8 cellular contexts compared by ENCODE assay signal in genomic region chr4:140095694-140096482, GRCh38. TPM values are rescaled to one million over a fixed set of nuclear protein-coding genes. Genes with fewer than 3 reads are reported as not detected.
DNase-seq lines count a peak whose midpoint lies in the region; ATAC-seq, FAIRE-seq and TF ChIP-seq lines count a peak whose summit lies in the region.

No MANE protein-coding gene starts in this region.

- POLR2A ChIA-PET in GM12878 (lab: Charles Lee), result no interaction called here

- H3K79me2 ChIP-seq in GM12878 (ENCODE audit: control insufficient read depth, insufficient read depth, low read length), result no peaks in the 10 kb centered on the region

- H3K27ac ChIP-seq in GM12878 (ENCODE audit: control insufficient read depth, insufficient read depth) (no peak overlapping the region), layer of hippocampus (ENCODE audit: low read depth, low read length) (peak overlapping the region; percentile 63)

- SMC1A ChIA-PET in GM12878 (lab: Charles Lee; ENCODE audit: uncharacterized antibody, unreplicated experiment), result no interaction called here

- no peak overlapping the region for H3K9ac ChIP-seq in GM12878 (ENCODE audit: control insufficient read depth, insufficient read depth, low read length)

- peak; percentile 93 for DNase-seq in A172 (ENCODE audit: low spot score)
- peak; percentile 20 for DNase-seq in T-helper 9 cell
- DNase-seq in GM12878 (ENCODE audit: low read depth, low spot score), result no peak
- DNase-seq in stimulated activated CD4-positive, alpha-beta T cell treated with anti-CD3 and anti-CD28 coated beads, TNF-alpha, amount 100 ng/mL, for 24 hours (ENCODE audit: low read depth in 3 of 3), result peak; percentile 46 to 70 (median 63)
- no peak for DNase-seq in H54 (ENCODE audit: insufficient read length, low spot score)
- no peak for DNase-seq in GM10266 (ENCODE audit: extremely low spot score)

- ATAC-seq in HG02938 (IDR thresholded peaks at IDR 0.05; ENCODE audit: unreplicated experiment) (peak; percentile 65), GM12878 (peak; percentile 68)

- H4K20me1 ChIP-seq in GM12878 (ENCODE audit: control insufficient read depth, insufficient read depth), result no peaks in the 10 kb centered on the region

- in situ Hi-C loops in GM12878 (cut with MboI), result no loop called here

- TF ChIP-seq RAD21 in GM12878 (IDR thresholded peaks at IDR 0.05; ENCODE audit: insufficient read depth, low read depth, low read length), result no peak

- no peak overlapping the region for H2AFZ ChIP-seq in GM12878 (ENCODE audit: control insufficient read depth, low read depth, low read length)

- 31% methylated on average over 9 of the region's 9 CpGs for WGBS in GM12878 (ENCODE audit: insufficient coverage, insufficient replicate concordance, low lambda C conversion rate, missing lambda C conversion rate)

- no TSS peak for BruUV-seq in GM12878 (replicated peaks; lab: Mats Ljungman, UMichigan)

- FAIRE-seq in GM12878 (lab: Jason Lieb, UNC), result peak; percentile 7
- FAIRE-seq in H54 (lab: Jason Lieb, UNC), result no peak

- no peak for TF ChIP-seq EP300 in GM12878 (IDR thresholded peaks at IDR 0.05; ENCODE audit: borderline replicate concordance in 1 of 2, control insufficient read depth in 1 of 2, low read depth in 2 of 2, low read length in 2 of 2)

- TF ChIP-seq CTCF in GM12878 (IDR thresholded peaks at IDR 0.05 in 2 of 3, conservative IDR thresholded peaks at IDR 0.05 in 1 of 3; ENCODE audit: control insufficient read depth in 2 of 3, extremely low read depth in 1 of 3, insufficient read depth in 1 of 3, low read depth in 3 of 3, low read length in 3 of 3) (no peak), GM10266 (IDR thresholded peaks at IDR 0.05; ENCODE audit: control insufficient read depth, insufficient read depth, low read depth, missing control alignments) (no peak)

- peaks cover 3% of the 10 kb centered on the region; the same call in 2 of the 3 replicates for H3K9me3 ChIP-seq in GM12878 (replicated peaks; ENCODE audit: control insufficient read depth, insufficient read depth, low read length)

- no peaks in the 10 kb centered on the region for H3K4me1 ChIP-seq in GM12878 (ENCODE audit: control insufficient read depth, insufficient read depth, low read length)

- RAD21 ChIA-PET in GM12878 (lab: Charles Lee; ENCODE audit: unreplicated experiment), result interaction anchor here (0.5 kb wide), 1 partner anchor 438 kb away, joined by 3 read pairs; no protein-coding TSS in a partner anchor

- intact Hi-C loops in GM12878 (cut with micrococcal nuclease; ENCODE audit: unreplicated experiment), result no loop called here

- H3K4me2 ChIP-seq in GM12878 (ENCODE audit: control insufficient read depth, insufficient read depth), result no peak overlapping the region

- CTCF ChIA-PET in GM12878 (lab: Yijun Ruan, JAX), result no interaction called here

- no peaks in the 10 kb centered on the region for H3K36me3 ChIP-seq in GM12878 (ENCODE audit: control insufficient read depth in 2 of 2, insufficient read depth in 2 of 2, low read length in 1 of 2)

- H3K4me3 ChIP-seq in GM12878, result no peak overlapping the region

- no peak for TF ChIP-seq POLR2A in GM12878 (IDR thresholded peaks at IDR 0.05; ENCODE audit: low read depth, low read length)
- no peak for TF ChIP-seq POLR2A in H54 (IDR thresholded peaks at IDR 0.05; ENCODE audit: low read depth, low read length)

- H3K27me3 ChIP-seq in GM12878 (replicated peaks in 1 of 2; ENCODE audit: control insufficient read depth in 2 of 2, insufficient read depth in 2 of 2, low read length in 1 of 2) (peaks cover 0 to 15% of the 10 kb centered on the region in 2 experiments; a peak in 2 of 4 replicates), layer of hippocampus (ENCODE audit: control insufficient read depth, insufficient read depth, low read length) (no peaks in the 10 kb centered on the region)

TF ChIP-seq in GM12878, 131 proteins besides CTCF, POLR2A, EP300 and RAD21 (continues in another document):
- TF ChIP-seq CEBPB (IDR thresholded peaks at IDR 0.05; ENCODE audit: borderline replicate concordance in 1 of 2, low read depth in 2 of 2, low read length in 2 of 2), result no peak
- TF ChIP-seq CUX1 (IDR thresholded peaks at IDR 0.05; ENCODE audit: insufficient replicate concordance, low read depth, low read length), result no peak
- TF ChIP-seq CREM (IDR thresholded peaks at IDR 0.05; ENCODE audit: low read depth), result 0 out of 2 replicates have a peak, but pooled peaks have one; percentile 14
- no peak for TF ChIP-seq PRDM15 (CRISPR knock-in tag; IDR thresholded peaks at IDR 0.05)

RNA-seq across cellular contexts. Expression of gene MAML3, which starts 58.1 kb away (rescaled TPM):
- 0.07 and 0.14 TPM in 2 replicates for total RNA-seq in A172 (2014; rRNA removed; shearing (Covaris generic))
- total RNA-seq in GM12878 (2013; cell fraction: nucleolus; rRNA removed), result 0.10 and 0.27 TPM in 2 replicates
- total RNA-seq in GM12878 (2014; rRNA removed), result 0.05 and 0.06 TPM in 2 replicates
- total RNA-seq in GM12878 (2014; rRNA removed; fragmentation: Illumina TruSeq; extraction: Trizol), result 0.04 and 0.05 TPM in 2 replicates
- total RNA-seq in GM12878 (2021), result 0.16 and 0.28 TPM in 2 replicates
- not detected for polyA plus RNA-seq in GM12878 (2011; ENCODE audit: low read depth)
- polyA plus RNA-seq in GM12878 (2011; rRNA removed), result 0.20 and 0.53 TPM in 2 replicates
- 0.20 and 0.24 TPM in 2 replicates for polyA plus RNA-seq in GM12878 (2011; cell fraction: cytosol; rRNA removed)
- 0.22 and 0.28 TPM in 2 replicates for polyA plus RNA-seq in GM12878 (2011; cell fraction: nucleus; rRNA removed)
- 0.03 TPM in 1 of 2 replicates, not detected in the other for polyA plus RNA-seq in GM12878 (2012)
- 0.06 TPM in 1 of 2 replicates, not detected in the other for polyA plus RNA-seq in GM12878 (2014; fragmentation: Illumina TruSeq; extraction: Trizol)
- polyA plus RNA-seq in GM12878 (2014; fragmentation: Nextera tagmentation; extraction: Ambion mirVana), result under 1 TPM in 1 of 2 experiments, not detected in 1; under 0.01 TPM
- 0.03 and 0.04 TPM in 2 replicates for polyA plus RNA-seq in GM12878 (2014; rRNA removed)
- under 1 TPM in 1 of 2 experiments, not detected in 1; 0.09 TPM for polyA plus RNA-seq in GM12878 (2016; fragmentation: Nextera tagmentation; extraction: Ambion mirVana)
- polyA minus RNA-seq in GM12878 (2011; rRNA and poly(A)+ RNA removed), result 0.66 and 0.77 TPM in 2 replicates
- 0.27 and 0.31 TPM in 2 replicates for polyA minus RNA-seq in GM12878 (2011; cell fraction: cytosol; rRNA and poly(A)+ RNA removed)
- 1.5 and 2.0 TPM in 2 replicates for polyA minus RNA-seq in GM12878 (2011; cell fraction: nucleus; rRNA and poly(A)+ RNA removed)

Comparison
In these comparisons a context has a peak if more than half of its experiments do, and no peak if none do; other contexts are left out.
1. DNase-seq: peak in A172 (single experiment), T-helper 9 cell (single experiment) and stimulated activated CD4-positive, alpha-beta T cell treated with anti-CD3 and anti-CD28 coated beads, TNF-alpha, amount 100 ng/mL, for 24 hours (3 of 3); none in GM12878 (single experiment), H54 (single experiment) and GM10266 (single experiment).